1 cellular context compared by ENCODE assay signal in the genomic region with DNA sequence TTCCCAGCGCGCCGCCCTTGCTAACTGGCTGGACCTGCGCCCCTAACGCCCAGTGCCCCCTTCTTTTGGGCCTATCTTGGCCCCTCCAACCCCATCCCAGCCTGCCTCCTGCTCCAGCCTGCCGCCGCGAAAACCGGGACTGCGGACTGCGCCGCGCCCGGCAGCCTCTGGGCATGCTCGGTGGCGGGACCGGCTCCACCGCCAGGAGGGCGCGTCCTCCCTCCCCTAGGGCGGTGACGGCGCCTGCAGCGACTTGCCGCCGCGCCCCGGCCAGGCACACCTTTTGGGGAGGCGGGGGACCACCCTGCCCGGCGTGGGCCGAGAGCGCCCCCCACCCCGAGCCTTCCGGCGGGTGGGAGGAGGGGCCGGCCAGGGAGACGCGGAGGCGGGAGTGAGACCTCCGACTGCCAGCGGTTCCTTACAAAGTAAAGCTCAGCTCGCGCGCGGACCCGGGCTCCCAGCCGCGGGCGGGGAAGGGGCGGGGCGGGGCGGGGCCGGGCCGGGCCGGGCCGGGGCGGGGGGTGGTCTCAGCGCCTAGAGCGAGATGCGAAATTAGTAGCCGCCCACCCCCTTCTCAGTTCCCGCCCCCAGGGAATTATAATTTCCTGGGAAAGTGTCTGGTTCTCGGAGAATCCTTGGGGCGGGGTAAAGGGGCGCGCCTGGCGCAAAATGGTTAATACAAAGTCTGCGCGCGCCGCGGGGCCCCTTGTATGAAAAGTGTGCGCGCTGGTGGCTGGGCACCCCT.
A peak's percentile ranks its signal among the peaks of the same experiment; 100 is the strongest.
TF ChIP-seq lines count a peak whose summit lies in the region.

No MANE protein-coding gene starts in this region.

TF ChIP-seq in HepG2, 621 proteins besides CTCF, POLR2A, EP300 and RAD21 (continued from another document):
- TF ChIP-seq, protein P1, sequence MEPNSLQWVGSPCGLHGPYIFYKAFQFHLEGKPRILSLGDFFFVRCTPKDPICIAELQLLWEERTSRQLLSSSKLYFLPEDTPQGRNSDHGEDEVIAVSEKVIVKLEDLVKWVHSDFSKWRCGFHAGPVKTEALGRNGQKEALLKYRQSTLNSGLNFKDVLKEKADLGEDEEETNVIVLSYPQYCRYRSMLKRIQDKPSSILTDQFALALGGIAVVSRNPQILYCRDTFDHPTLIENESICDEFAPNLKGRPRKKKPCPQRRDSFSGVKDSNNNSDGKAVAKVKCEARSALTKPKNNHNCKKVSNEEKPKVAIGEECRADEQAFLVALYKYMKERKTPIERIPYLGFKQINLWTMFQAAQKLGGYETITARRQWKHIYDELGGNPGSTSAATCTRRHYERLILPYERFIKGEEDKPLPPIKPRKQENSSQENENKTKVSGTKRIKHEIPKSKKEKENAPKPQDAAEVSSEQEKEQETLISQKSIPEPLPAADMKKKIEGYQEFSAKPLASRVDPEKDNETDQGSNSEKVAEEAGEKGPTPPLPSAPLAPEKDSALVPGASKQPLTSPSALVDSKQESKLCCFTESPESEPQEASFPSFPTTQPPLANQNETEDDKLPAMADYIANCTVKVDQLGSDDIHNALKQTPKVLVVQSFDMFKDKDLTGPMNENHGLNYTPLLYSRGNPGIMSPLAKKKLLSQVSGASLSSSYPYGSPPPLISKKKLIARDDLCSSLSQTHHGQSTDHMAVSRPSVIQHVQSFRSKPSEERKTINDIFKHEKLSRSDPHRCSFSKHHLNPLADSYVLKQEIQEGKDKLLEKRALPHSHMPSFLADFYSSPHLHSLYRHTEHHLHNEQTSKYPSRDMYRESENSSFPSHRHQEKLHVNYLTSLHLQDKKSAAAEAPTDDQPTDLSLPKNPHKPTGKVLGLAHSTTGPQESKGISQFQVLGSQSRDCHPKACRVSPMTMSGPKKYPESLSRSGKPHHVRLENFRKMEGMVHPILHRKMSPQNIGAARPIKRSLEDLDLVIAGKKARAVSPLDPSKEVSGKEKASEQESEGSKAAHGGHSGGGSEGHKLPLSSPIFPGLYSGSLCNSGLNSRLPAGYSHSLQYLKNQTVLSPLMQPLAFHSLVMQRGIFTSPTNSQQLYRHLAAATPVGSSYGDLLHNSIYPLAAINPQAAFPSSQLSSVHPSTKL (CRISPR knock-in tag; IDR thresholded peaks at IDR 0.05) = no peak
- TF ChIP-seq, protein P2, sequence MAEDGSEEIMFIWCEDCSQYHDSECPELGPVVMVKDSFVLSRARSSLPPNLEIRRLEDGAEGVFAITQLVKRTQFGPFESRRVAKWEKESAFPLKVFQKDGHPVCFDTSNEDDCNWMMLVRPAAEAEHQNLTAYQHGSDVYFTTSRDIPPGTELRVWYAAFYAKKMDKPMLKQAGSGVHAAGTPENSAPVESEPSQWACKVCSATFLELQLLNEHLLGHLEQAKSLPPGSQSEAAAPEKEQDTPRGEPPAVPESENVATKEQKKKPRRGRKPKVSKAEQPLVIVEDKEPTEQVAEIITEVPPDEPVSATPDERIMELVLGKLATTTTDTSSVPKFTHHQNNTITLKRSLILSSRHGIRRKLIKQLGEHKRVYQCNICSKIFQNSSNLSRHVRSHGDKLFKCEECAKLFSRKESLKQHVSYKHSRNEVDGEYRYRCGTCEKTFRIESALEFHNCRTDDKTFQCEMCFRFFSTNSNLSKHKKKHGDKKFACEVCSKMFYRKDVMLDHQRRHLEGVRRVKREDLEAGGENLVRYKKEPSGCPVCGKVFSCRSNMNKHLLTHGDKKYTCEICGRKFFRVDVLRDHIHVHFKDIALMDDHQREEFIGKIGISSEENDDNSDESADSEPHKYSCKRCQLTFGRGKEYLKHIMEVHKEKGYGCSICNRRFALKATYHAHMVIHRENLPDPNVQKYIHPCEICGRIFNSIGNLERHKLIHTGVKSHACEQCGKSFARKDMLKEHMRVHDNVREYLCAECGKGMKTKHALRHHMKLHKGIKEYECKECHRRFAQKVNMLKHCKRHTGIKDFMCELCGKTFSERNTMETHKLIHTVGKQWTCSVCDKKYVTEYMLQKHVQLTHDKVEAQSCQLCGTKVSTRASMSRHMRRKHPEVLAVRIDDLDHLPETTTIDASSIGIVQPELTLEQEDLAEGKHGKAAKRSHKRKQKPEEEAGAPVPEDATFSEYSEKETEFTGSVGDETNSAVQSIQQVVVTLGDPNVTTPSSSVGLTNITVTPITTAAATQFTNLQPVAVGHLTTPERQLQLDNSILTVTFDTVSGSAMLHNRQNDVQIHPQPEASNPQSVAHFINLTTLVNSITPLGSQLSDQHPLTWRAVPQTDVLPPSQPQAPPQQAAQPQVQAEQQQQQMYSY (CRISPR knock-in tag; IDR thresholded peaks at IDR 0.05) = peak; percentile 80
- TF ChIP-seq, protein P3, sequence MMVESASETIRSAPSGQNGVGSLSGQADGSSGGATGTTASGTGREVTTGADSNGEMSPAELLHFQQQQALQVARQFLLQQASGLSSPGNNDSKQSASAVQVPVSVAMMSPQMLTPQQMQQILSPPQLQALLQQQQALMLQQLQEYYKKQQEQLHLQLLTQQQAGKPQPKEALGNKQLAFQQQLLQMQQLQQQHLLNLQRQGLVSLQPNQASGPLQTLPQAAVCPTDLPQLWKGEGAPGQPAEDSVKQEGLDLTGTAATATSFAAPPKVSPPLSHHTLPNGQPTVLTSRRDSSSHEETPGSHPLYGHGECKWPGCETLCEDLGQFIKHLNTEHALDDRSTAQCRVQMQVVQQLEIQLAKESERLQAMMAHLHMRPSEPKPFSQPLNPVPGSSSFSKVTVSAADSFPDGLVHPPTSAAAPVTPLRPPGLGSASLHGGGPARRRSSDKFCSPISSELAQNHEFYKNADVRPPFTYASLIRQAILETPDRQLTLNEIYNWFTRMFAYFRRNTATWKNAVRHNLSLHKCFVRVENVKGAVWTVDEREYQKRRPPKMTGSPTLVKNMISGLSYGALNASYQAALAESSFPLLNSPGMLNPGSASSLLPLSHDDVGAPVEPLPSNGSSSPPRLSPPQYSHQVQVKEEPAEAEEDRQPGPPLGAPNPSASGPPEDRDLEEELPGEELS (CRISPR knock-in tag; IDR thresholded peaks at IDR 0.05) = no peak
- TF ChIP-seq TBP (CRISPR knock-in tag; IDR thresholded peaks at IDR 0.05) (no peak), ZNF3 (CRISPR knock-in tag; IDR thresholded peaks at IDR 0.05) (no peak), PCBP2 (optimal IDR thresholded peaks at IDR 0.05; ENCODE audit: low read depth, low read length, poor library complexity, severe bottlenecking) (no peak), ZFP36L2 (CRISPR knock-in tag; IDR thresholded peaks at IDR 0.05) (no peak), HNRNPK (IDR thresholded peaks at IDR 0.05; ENCODE audit: low read depth, low read length, poor library complexity, severe bottlenecking) (peak; percentile 61), SKI (IDR thresholded peaks at IDR 0.05; ENCODE audit: partially characterized antibody) (no peak), ZNF431 (CRISPR knock-in tag; IDR thresholded peaks at IDR 0.05; ENCODE audit: borderline replicate concordance, low read depth) (no peak), GABPB1 (CRISPR knock-in tag; IDR thresholded peaks at IDR 0.05) (0 out of 2 replicates have a peak, but pooled peaks have one; percentile 41), NFKB2 (CRISPR knock-in tag; IDR thresholded peaks at IDR 0.05; ENCODE audit: borderline replicate concordance) (peak; percentile 23; the same call in 1 of the 2 replicates), TCF12 (IDR thresholded peaks at IDR 0.05) (no peak), TCF12 (CRISPR knock-in tag; IDR thresholded peaks at IDR 0.05) (no peak), SALL2 (CRISPR knock-in tag; IDR thresholded peaks at IDR 0.05) (0 out of 2 replicates have a peak, but pooled peaks have one; percentile 26), XRCC5 (optimal IDR thresholded peaks at IDR 0.05; ENCODE audit: low read length) (peak; percentile 16)
- TF ChIP-seq, protein P4, sequence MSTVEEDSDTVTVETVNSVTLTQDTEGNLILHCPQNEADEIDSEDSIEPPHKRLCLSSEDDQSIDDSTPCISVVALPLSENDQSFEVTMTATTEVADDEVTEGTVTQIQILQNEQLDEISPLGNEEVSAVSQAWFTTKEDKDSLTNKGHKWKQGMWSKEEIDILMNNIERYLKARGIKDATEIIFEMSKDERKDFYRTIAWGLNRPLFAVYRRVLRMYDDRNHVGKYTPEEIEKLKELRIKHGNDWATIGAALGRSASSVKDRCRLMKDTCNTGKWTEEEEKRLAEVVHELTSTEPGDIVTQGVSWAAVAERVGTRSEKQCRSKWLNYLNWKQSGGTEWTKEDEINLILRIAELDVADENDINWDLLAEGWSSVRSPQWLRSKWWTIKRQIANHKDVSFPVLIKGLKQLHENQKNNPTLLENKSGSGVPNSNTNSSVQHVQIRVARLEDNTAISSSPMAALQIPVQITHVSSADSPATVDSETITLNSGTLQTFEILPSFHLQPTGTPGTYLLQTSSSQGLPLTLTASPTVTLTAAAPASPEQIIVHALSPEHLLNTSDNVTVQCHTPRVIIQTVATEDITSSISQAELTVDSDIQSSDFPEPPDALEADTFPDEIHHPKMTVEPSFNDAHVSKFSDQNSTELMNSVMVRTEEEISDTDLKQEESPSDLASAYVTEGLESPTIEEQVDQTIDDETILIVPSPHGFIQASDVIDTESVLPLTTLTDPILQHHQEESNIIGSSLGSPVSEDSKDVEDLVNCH (CRISPR knock-in tag; IDR thresholded peaks at IDR 0.05) = no peak
